ENCODE assay signal across 8 cellular contexts in genomic region chr1:54764132-54764921, GRCh38. TPM values are rescaled to one million over a fixed set of nuclear protein-coding genes. Genes with fewer than 3 reads are reported as not detected.
A peak's percentile ranks its signal among the peaks of the same experiment; 100 is the strongest.
DNase-seq lines count a peak whose midpoint lies in the region; ATAC-seq and TF ChIP-seq lines count a peak whose summit lies in the region.

TSS of gene PARS2 (minus strand) at chr1:54764523. CDS start at chr1:54759161, 5,362 bp downstream.

- H2AFZ ChIP-seq in IMR-90 (replicated peaks; ENCODE audit: low read length, poor library complexity) (peak within 1 kb of the TSS; percentile 94), OCI-LY7 (ENCODE audit: low read length) (peak within 1 kb of the TSS; percentile 94)

- intact Hi-C loops in IMR-90 (cut with micrococcal nuclease) (loop anchor here (1.0 kb wide), 1 partner anchor 48 kb away; no protein-coding TSS in a partner anchor), OCI-LY7 (cut with micrococcal nuclease; ENCODE audit: unreplicated experiment) (loop anchor here (2.0 to 5.0 kb wide), 2 partner anchors 50 to 712 kb away; partner anchors contain the start of genes TCEANC2, TMEM59 and TTC4)

- H3K79me2 ChIP-seq in OCI-LY7 (ENCODE audit: insufficient read depth, low read depth, low read length), result peaks cover 12% of the 10 kb centered on the region; the same call in 1 of the 2 replicates

- H3K4ac ChIP-seq in IMR-90 (ENCODE audit: low read depth, low read length), result peak within 1 kb of the TSS; percentile 87

- DNase-seq in DMS114 treated with DMSO at 0.1 percent for 48 hours (lab: John Stamatoyannopoulos, UW; ENCODE audit: unreplicated experiment) (peak; percentile 100), IMR-90 (peak; percentile 100), OCI-LY7 (ENCODE audit: low spot score) (peak; percentile 100), activated T-cell treated with anti-CD3 and anti-CD28 coated beads for 4 hours (peak; percentile 93), epithelial cell of prostate (ENCODE audit: low read depth, low spot score) (peak; percentile 98)
- DNase-seq in stimulated activated CD8-positive, alpha-beta memory T cell treated with anti-CD3 and anti-CD28 coated beads, Interleukin-2, amount 100 ng/mL, for 48 hours (ENCODE audit: low read depth in 2 of 2), result peak; percentile 97 to 98

- H3K9me3 ChIP-seq in IMR-90 (ENCODE audit: control insufficient read depth, insufficient read depth, low read length) (no peaks in the 10 kb centered on the region), OCI-LY7 (ENCODE audit: low read length) (no peaks in the 10 kb centered on the region), mononuclear cell (ENCODE audit: low read depth, low read length) (no peaks in the 10 kb centered on the region)

- POLR2A ChIA-PET in IMR-90 (lab: Charles Lee; ENCODE audit: unreplicated experiment), result no interaction called here
- POLR2A ChIA-PET in OCI-LY7 (lab: Charles Lee), result no interaction called here

- H4K91ac ChIP-seq in IMR-90 (ENCODE audit: insufficient read depth, low read depth, low read length), result peak within 1 kb of the TSS; percentile 53; the same call in 1 of the 2 replicates

- H4K20me1 ChIP-seq in IMR-90 (ENCODE audit: insufficient read depth, low read length) (no peaks in the 10 kb centered on the region; the same call in 1 of the 2 replicates), OCI-LY7 (ENCODE audit: insufficient read depth, low read length) (no peaks in the 10 kb centered on the region)

- H3K9me2 ChIP-seq in OCI-LY7 (ENCODE audit: insufficient read depth, low read length), result no peaks in the 10 kb centered on the region

- peak within 1 kb of the TSS; percentile 42 for H2AK9ac ChIP-seq in IMR-90 (replicated peaks; ENCODE audit: low read depth, low read length, poor library complexity)

- ATAC-seq in GM21529 (IDR thresholded peaks at IDR 0.05; ENCODE audit: unreplicated experiment), result peak; percentile 98
- peak; percentile 99 for ATAC-seq in IMR-90 (ENCODE audit: low read depth)

- CTCF ChIA-PET in IMR-90 (lab: Yijun Ruan, JAX) (no interaction called here), OCI-LY7 (lab: Charles Lee; ENCODE audit: unreplicated experiment) (no interaction called here)

- H2BK120ac ChIP-seq in IMR-90 (ENCODE audit: low read depth, low read length), result peak within 1 kb of the TSS; percentile 4; the same call in 1 of the 2 replicates

- BruUV-seq in IMR-90 (replicated peaks; lab: Mats Ljungman, UMichigan) (no TSS peak), OCI-LY7 (replicated peaks; lab: Mats Ljungman, UMichigan) (no TSS peak)

- H2AK5ac ChIP-seq in IMR-90 (ENCODE audit: low read depth, low read length), result peak within 1 kb of the TSS; percentile 0; the same call in 1 of the 2 replicates

- H2BK20ac ChIP-seq in IMR-90 (ENCODE audit: low read depth, low read length), result no peak within 1 kb of the TSS

- no peak within 1 kb of the TSS for H2BK15ac ChIP-seq in IMR-90 (ENCODE audit: low read depth, low read length)

- H3K56ac ChIP-seq in IMR-90 (ENCODE audit: extremely low read depth, insufficient read depth, low read length), result peak within 1 kb of the TSS; percentile 54

- in situ Hi-C loops in IMR-90 (cut with MboI; ENCODE audit: low sequenced_read_pairs), result no loop called here

- H3K4me2 ChIP-seq in IMR-90 (ENCODE audit: low read depth, low read length) (peak within 1 kb of the TSS; percentile 76), OCI-LY7 (ENCODE audit: low read length) (peak within 1 kb of the TSS; percentile 88)

- H4K8ac ChIP-seq in IMR-90 (ENCODE audit: low read depth in 2 of 2, low read length in 2 of 2), result peak within 1 kb of the TSS; percentile 77 to 89

- H3K18ac ChIP-seq in IMR-90 (ENCODE audit: low read depth, low read length), result no peak within 1 kb of the TSS; the same call in 1 of the 2 replicates

- peak within 1 kb of the TSS; percentile 42 for H4K5ac ChIP-seq in IMR-90 (ENCODE audit: low read depth, low read length)

- peak within 1 kb of the TSS; percentile 76 for H3K14ac ChIP-seq in IMR-90 (replicated peaks; ENCODE audit: low read depth, low read length)

- peak within 1 kb of the TSS; percentile 69 for H3K27ac ChIP-seq in IMR-90 (ENCODE audit: insufficient read depth, low read length)
- H3K27ac ChIP-seq in OCI-LY7 (ENCODE audit: low read depth, low read length, poor library complexity, severe bottlenecking), result no peak within 1 kb of the TSS
- no peak within 1 kb of the TSS for H3K27ac ChIP-seq in epithelial cell of prostate

- peaks cover 20 to 33% of the 10 kb centered on the region in 2 experiments for H3K79me1 ChIP-seq in IMR-90 (ENCODE audit: low read depth in 1 of 2, low read length in 2 of 2)

- no peak for TF ChIP-seq RAD21 in IMR-90 (IDR thresholded peaks at IDR 0.05; ENCODE audit: low read length)

- peak within 1 kb of the TSS; percentile 23 for H2BK5ac ChIP-seq in IMR-90 (ENCODE audit: low read depth, low read length, poor library complexity, severe bottlenecking)

- WGBS in IMR-90 (ENCODE audit: extremely low coverage in 2 of 2, insufficient read length in 1 of 2), 2 experiments, result 0% methylated on average over 21 of the region's 57 CpGs; no CpG with 5 or more reads in 1 of the 2 experiments

- H3K4me3 ChIP-seq in IMR-90 (ENCODE audit: insufficient read depth, low read depth, low read length) (peak within 1 kb of the TSS; percentile 74), OCI-LY7 (ENCODE audit: low read depth, low read length, poor library complexity, severe bottlenecking) (peak within 1 kb of the TSS; percentile 93), mononuclear cell (ENCODE audit: low read length) (peak within 1 kb of the TSS; percentile 88)

- no peak for TF ChIP-seq CTCF in IMR-90 (conservative IDR thresholded peaks at IDR 0.05; ENCODE audit: low read depth, low read length)
- TF ChIP-seq CTCF in OCI-LY7 (conservative IDR thresholded peaks at IDR 0.05; ENCODE audit: low read length), result no peak

- H3K27me3 ChIP-seq in IMR-90 (ENCODE audit: control insufficient read depth, insufficient read depth, low read length) (peaks cover 3% of the 10 kb centered on the region; the same call in 1 of the 2 replicates), mononuclear cell (ENCODE audit: insufficient read depth, low read length) (no peaks in the 10 kb centered on the region)

- peak within 1 kb of the TSS; percentile 91 for H3K9ac ChIP-seq in IMR-90 (ENCODE audit: low read depth, low read length)

- H3K4me1 ChIP-seq in IMR-90 (ENCODE audit: control insufficient read depth, insufficient read depth, low read length) (no peaks in the 10 kb centered on the region), OCI-LY7 (ENCODE audit: insufficient read depth, low read length, poor library complexity, severe bottlenecking) (peaks cover 31% of the 10 kb centered on the region), mononuclear cell (ENCODE audit: insufficient read depth, low read length) (peaks cover 14% of the 10 kb centered on the region)

- dilution Hi-C loops in IMR-90 (cut with HindIII; ENCODE audit: low sequenced_read_pairs, unreplicated experiment), result no loop called here

- H3K9me1 ChIP-seq in IMR-90 (ENCODE audit: insufficient read depth, low read length), result no peaks in the 10 kb centered on the region; the same call in 1 of the 2 replicates

- H3K36me3 ChIP-seq in IMR-90 (ENCODE audit: control insufficient read depth, insufficient read depth, low read length), result no peaks in the 10 kb centered on the region
- no peaks in the 10 kb centered on the region for H3K36me3 ChIP-seq in OCI-LY7 (ENCODE audit: insufficient read depth, low read length)

- peak within 1 kb of the TSS; percentile 77 for H3K23ac ChIP-seq in IMR-90 (ENCODE audit: low read depth, low read length)

- peak; percentile 89 for TF ChIP-seq POLR2A in IMR-90 (IDR thresholded peaks at IDR 0.05; ENCODE audit: low read depth, low read length)

TF ChIP-seq in IMR-90, 13 proteins besides CTCF, POLR2A, EP300 and RAD21:
- TF ChIP-seq SMC3 (IDR thresholded peaks at IDR 0.05; ENCODE audit: low read depth, low read length), result no peak
- TF ChIP-seq BHLHE40 (IDR thresholded peaks at IDR 0.05; ENCODE audit: low read depth, low read length), result peak; percentile 56; the same call in 1 of the 2 replicates
- TF ChIP-seq MXI1 (IDR thresholded peaks at IDR 0.05; ENCODE audit: borderline replicate concordance, low read depth, low read length), result peak; percentile 83; the same call in 1 of the 2 replicates
- TF ChIP-seq CEBPB (IDR thresholded peaks at IDR 0.05; ENCODE audit: low read depth, low read length), result no peak
- peak; percentile 90; the same call in 1 of the 2 replicates for TF ChIP-seq CHD1 (IDR thresholded peaks at IDR 0.05; ENCODE audit: low read depth, low read length)
- peak; percentile 91; the same call in 1 of the 2 replicates for TF ChIP-seq MAZ (IDR thresholded peaks at IDR 0.05; ENCODE audit: borderline replicate concordance, low read depth, low read length)
- TF ChIP-seq USF2 (IDR thresholded peaks at IDR 0.05; ENCODE audit: low read depth, low read length), result no peak
- TF ChIP-seq FOS (IDR thresholded peaks at IDR 0.05; ENCODE audit: low read depth, low read length), result peak; percentile 5; the same call in 1 of the 2 replicates
- TF ChIP-seq MAFK (IDR thresholded peaks at IDR 0.05; ENCODE audit: low read depth, low read length), result no peak

RNA-seq across cellular contexts. Expression of gene PARS2, which starts in this region (rescaled TPM):
- total RNA-seq in IMR-90 (2012; rRNA removed) (6.1 and 6.3 TPM in 2 replicates), OCI-LY7 (2022) (5.3 and 6.7 TPM in 2 replicates), mononuclear cell (0.10 TPM)
- 2.9 and 3.4 TPM in 2 replicates for polyA plus RNA-seq in IMR-90 (2012; rRNA removed)
- 2.4 and 2.5 TPM in 2 replicates for polyA plus RNA-seq in IMR-90 (2012; cell fraction: cytosol; rRNA removed)
- 0.87 and 0.99 TPM in 2 replicates for polyA plus RNA-seq in IMR-90 (2012; cell fraction: nucleus; rRNA removed; ENCODE audit: low replicate concordance)
- 6.7 and 7.6 TPM in 2 replicates for total RNA-seq in OCI-LY7 (2014; rRNA removed; shearing (Covaris generic))
